Comparison of ENCODE assay signal across 1 cellular context in genomic region chr4:55008166-55009056, GRCh38.
TF ChIP-seq lines count a peak whose summit lies in the region.

No MANE protein-coding gene starts in this region.

TF ChIP-seq in IMR-90, 13 proteins besides CTCF, POLR2A, EP300 and RAD21 (continued from another document):
- TF ChIP-seq CEBPB (IDR thresholded peaks at IDR 0.05; ENCODE audit: low read depth, low read length) (no peak), RCOR1 (IDR thresholded peaks at IDR 0.05; ENCODE audit: insufficient replicate concordance, low read length) (no peak), NFE2L2 (IDR thresholded peaks at IDR 0.05; ENCODE audit: low read depth, low read length) (no peak), MAFK (IDR thresholded peaks at IDR 0.05; ENCODE audit: low read depth, low read length) (no peak), BHLHE40 (IDR thresholded peaks at IDR 0.05; ENCODE audit: low read depth, low read length) (no peak), MAZ (IDR thresholded peaks at IDR 0.05; ENCODE audit: borderline replicate concordance, low read depth, low read length) (no peak), CHD1 (IDR thresholded peaks at IDR 0.05; ENCODE audit: low read depth, low read length) (no peak), USF2 (IDR thresholded peaks at IDR 0.05; ENCODE audit: low read depth, low read length) (no peak), MXI1 (IDR thresholded peaks at IDR 0.05; ENCODE audit: borderline replicate concordance, low read depth, low read length) (no peak)
TF ChIP-seq in IMR-90: peak in this region for 0.
